In genomic region chr16:21312863-21313372, GRCh38 we compare ENCODE assay signal across 3 cellular contexts. TPM values are rescaled to one million over a fixed set of nuclear protein-coding genes. Genes with fewer than 3 reads are reported as not detected.
"Had no signal": no experiment of that assay in that cellular context is flagged by ENCODE, and none has a peak within 500 bp of the region (broad histone marks: within the 10 kb centered on the region; RNA-seq: fewer than 3 reads in every experiment).

No MANE protein-coding gene starts in this region.

RNA-seq across cellular contexts. Expression of gene CRYM, which starts 34.8 kb away (rescaled TPM):
- total RNA-seq: HT1080, IMR-90 had no signal
- polyA plus RNA-seq: IgD-negative memory B cell, IMR-90 had no signal
